In genomic region chr4:77818077-77818666, GRCh38 we compare ENCODE assay signal across 8 cellular contexts. TPM values are rescaled to one million over a fixed set of nuclear protein-coding genes. Genes with fewer than 3 reads are reported as not detected.
DNase-seq lines count a peak whose midpoint lies in the region; ATAC-seq and TF ChIP-seq lines count a peak whose summit lies in the region.

No MANE protein-coding gene starts in this region.

- H3K36me3 Mint-ChIP-seq in progenitor cell of endocrine pancreas (ENCODE audit: insufficient read depth) = peaks cover 2% of the 10 kb centered on the region

- peak overlapping the region; percentile 84 for H3K9ac ChIP-seq in SU-DHL-6 (ENCODE audit: low read length)

- H3K79me2 ChIP-seq in DOHH2 (ENCODE audit: control insufficient read depth, low read length) (peaks cover 75% of the 10 kb centered on the region), SU-DHL-6 (ENCODE audit: insufficient read depth, low read length) (peaks cover 21% of the 10 kb centered on the region; the same call in 1 of the 2 replicates)

- H3K27ac ChIP-seq in DOHH2 (ENCODE audit: low read depth, low read length) (peak overlapping the region; percentile 84), SU-DHL-6 (ENCODE audit: low read depth, low read length) (no peak overlapping the region), right atrium auricular region (peak overlapping the region; percentile 99)

- H3F3A ChIP-seq in DOHH2 (ENCODE audit: control insufficient read depth, insufficient read depth) = peaks cover 11% of the 10 kb centered on the region
- peaks cover 11% of the 10 kb centered on the region for H3F3A ChIP-seq in SU-DHL-6 (ENCODE audit: insufficient read depth)

- in situ Hi-C loops in HAP-1 (cut with MboI; ENCODE audit: low sequenced_read_pairs) = no loop called here

- TF ChIP-seq CTCF in DOHH2 (IDR thresholded peaks at IDR 0.05; ENCODE audit: low read depth, low read length, poor library complexity, severe bottlenecking) (peak; percentile 60), SU-DHL-6 (IDR thresholded peaks at IDR 0.05; ENCODE audit: insufficient read depth, low read length, poor library complexity, severe bottlenecking) (no peak), right atrium auricular region (IDR thresholded peaks at IDR 0.05) (peak in 1 of 2 donors; percentile 72), progenitor cell of endocrine pancreas (IDR thresholded peaks at IDR 0.05; ENCODE audit: unreplicated experiment) (peak; percentile 50)

- H3K27me3 ChIP-seq in DOHH2 (ENCODE audit: control insufficient read depth, low read length) (no peaks in the 10 kb centered on the region), HAP-1 (ENCODE audit: low read depth) (no peaks in the 10 kb centered on the region), SU-DHL-6 (ENCODE audit: low read length) (no peaks in the 10 kb centered on the region), right atrium auricular region (no peaks in the 10 kb centered on the region)

- no peak for ATAC-seq in GM21786 (IDR thresholded peaks at IDR 0.05; ENCODE audit: unreplicated experiment)

- H3K9me3 ChIP-seq in DOHH2 (ENCODE audit: control insufficient read depth, insufficient read depth, low read length) = no peaks in the 10 kb centered on the region
- H3K9me3 ChIP-seq in HAP-1 = no peaks in the 10 kb centered on the region
- no peaks in the 10 kb centered on the region for H3K9me3 ChIP-seq in SU-DHL-6 (ENCODE audit: insufficient read depth, low read length)
- no peaks in the 10 kb centered on the region for H3K9me3 ChIP-seq in right atrium auricular region

- H3K9me2 ChIP-seq in DOHH2 (replicated peaks; ENCODE audit: control insufficient read depth, low read length) (no peaks in the 10 kb centered on the region), SU-DHL-6 (replicated peaks; ENCODE audit: insufficient read depth, low read length) (no peaks in the 10 kb centered on the region)

- H3K4me1 ChIP-seq in DOHH2 (ENCODE audit: control insufficient read depth, low read length) (peaks cover 61% of the 10 kb centered on the region), HAP-1 (peaks cover 12% of the 10 kb centered on the region), right atrium auricular region (peaks cover 0 to 38% of the 10 kb centered on the region in 2 donors)

- H3K27ac Mint-ChIP-seq in progenitor cell of endocrine pancreas = peak overlapping the region; percentile 96

- H3K4me2 ChIP-seq in DOHH2 (ENCODE audit: low read length) = peak overlapping the region; percentile 87
- peak overlapping the region; percentile 58 for H3K4me2 ChIP-seq in SU-DHL-6 (ENCODE audit: low read depth, low read length, poor library complexity, severe bottlenecking)

- H2AFZ ChIP-seq in SU-DHL-6 (ENCODE audit: low read depth, low read length, severe bottlenecking) = no peak overlapping the region

- H3K4me3 ChIP-seq in DOHH2 (ENCODE audit: low read length) = peak overlapping the region; percentile 97
- H3K4me3 ChIP-seq in HAP-1 = peak overlapping the region; percentile 78
- H3K4me3 ChIP-seq in SU-DHL-6 (ENCODE audit: insufficient read depth, low read length, poor library complexity, severe bottlenecking) = peak overlapping the region; percentile 82
- peak overlapping the region; percentile 84 to 87 for H3K4me3 ChIP-seq in right atrium auricular region

- no peaks in the 10 kb centered on the region for H3K27me3 Mint-ChIP-seq in progenitor cell of endocrine pancreas

- peaks cover 28% of the 10 kb centered on the region for H4K20me1 ChIP-seq in DOHH2 (ENCODE audit: control insufficient read depth, insufficient read depth, low read depth, low read length)
- H4K20me1 ChIP-seq in SU-DHL-6 (ENCODE audit: low read depth, low read length) = no peaks in the 10 kb centered on the region

- H3K4me1 Mint-ChIP-seq in progenitor cell of endocrine pancreas (ENCODE audit: low read depth) = peaks cover 28% of the 10 kb centered on the region

- H3K4me3 Mint-ChIP-seq in progenitor cell of endocrine pancreas (ENCODE audit: low read depth) = peak overlapping the region; percentile 81

- H3K36me3 ChIP-seq in DOHH2 (ENCODE audit: control insufficient read depth, low read length) (peaks cover 30% of the 10 kb centered on the region), HAP-1 (replicated peaks) (no peaks in the 10 kb centered on the region), SU-DHL-6 (ENCODE audit: low read length) (no peaks in the 10 kb centered on the region), right atrium auricular region (no peaks in the 10 kb centered on the region)

- DNase-seq in HAP-1 (ENCODE audit: low spot score in 2 of 2) = peak; percentile 83 to 90
- DNase-seq in NCI-H1417 (lab: John Stamatoyannopoulos, UW) = peak; percentile 78 to 87 (median 86)
- peak; percentile 88 for DNase-seq in astrocyte of the hippocampus (ENCODE audit: low read depth, low spot score)
- DNase-seq in right atrium auricular region (ENCODE audit: low spot score) = peak; percentile 74
- peak; percentile 18 for DNase-seq in progenitor cell of endocrine pancreas (ENCODE audit: low spot score, unreplicated experiment)

- H3K9me3 Mint-ChIP-seq in progenitor cell of endocrine pancreas (ENCODE audit: low read depth) = no peaks in the 10 kb centered on the region

RNA-seq across cellular contexts. Expression of gene CNOT6L, which starts 1.0 kb away (rescaled TPM):
- total RNA-seq in right atrium auricular region (10 to 100 TPM; 11.4 to 14.3 TPM), progenitor cell of endocrine pancreas (39.7 and 42.4 TPM in 2 replicates)

RNA-seq across cellular contexts. Expression of gene MRPL1, which starts 44.5 kb away (rescaled TPM):
- 10 to 100 TPM; 17.4 to 32.0 TPM for total RNA-seq in right atrium auricular region
- 25.7 and 32.7 TPM in 2 replicates for total RNA-seq in progenitor cell of endocrine pancreas

Comparison
In these comparisons a context has a peak if more than half of its experiments do, and no peak if none do; other contexts are left out.
1. DNase-seq: peak in every context shown above with its lines; median percentile 88 in astrocyte of the hippocampus; 86 in HAP-1; 86 in NCI-H1417; 74 in right atrium auricular region; 18 in progenitor cell of endocrine pancreas.